9 cellular contexts compared by ENCODE assay signal in the genomic region with DNA sequence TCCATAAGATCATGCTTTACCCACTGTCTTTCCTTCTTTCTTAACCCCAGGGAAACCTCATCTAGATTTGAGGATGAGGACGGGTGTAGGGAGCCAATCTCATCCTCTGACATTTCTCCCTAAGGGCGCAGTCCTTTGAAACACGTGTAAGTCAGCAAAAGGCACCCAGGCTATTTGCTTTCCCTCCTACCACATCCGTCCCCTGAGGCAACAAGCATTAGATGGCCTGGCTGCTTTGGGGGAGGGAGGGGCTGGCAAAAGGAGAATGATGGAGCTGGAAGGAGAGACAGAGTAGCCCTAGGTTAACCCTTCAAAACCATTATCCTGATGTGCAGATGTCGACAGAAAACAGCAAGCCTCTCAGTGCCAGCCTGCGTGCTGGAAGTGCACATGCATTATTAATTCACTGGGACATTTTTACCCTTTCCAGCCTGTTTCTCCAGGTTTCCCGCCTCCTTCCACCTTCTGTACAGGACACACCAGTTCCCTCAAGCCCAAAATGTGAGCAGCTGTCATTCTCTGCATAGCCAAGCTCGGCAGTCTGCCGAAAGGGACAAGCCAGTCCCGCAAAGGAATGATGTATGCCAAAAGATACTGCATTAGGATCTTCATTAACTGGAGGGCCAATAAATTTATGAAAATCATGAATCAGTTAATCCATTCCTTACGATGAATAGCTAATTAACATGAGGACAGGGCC.
DNase-seq lines count a peak whose midpoint lies in the region; ATAC-seq, FAIRE-seq and TF ChIP-seq lines count a peak whose summit lies in the region.
"Had no signal": no experiment of that assay in that cellular context is flagged by ENCODE, and none has a peak within 500 bp of the region (broad histone marks: within the 10 kb centered on the region; RNA-seq: fewer than 3 reads in every experiment).

No MANE protein-coding gene starts in this region.

- H3K79me2 ChIP-seq in SK-N-SH (ENCODE audit: insufficient read depth) (no peaks in the 10 kb centered on the region), MM.1S (ENCODE audit: low read length) (no peaks in the 10 kb centered on the region), astrocyte (ENCODE audit: insufficient read depth, low read length) (no peaks in the 10 kb centered on the region)

- H3K4me1 Mint-ChIP-seq in astrocyte (ENCODE audit: low read depth, unreplicated experiment): peaks cover 14% of the 10 kb centered on the region
- H3K4me1 Mint-ChIP-seq in progenitor cell of endocrine pancreas (ENCODE audit: low read depth): peaks cover 9% of the 10 kb centered on the region

- POLR2A ChIA-PET in SK-N-SH (lab: Yijun Ruan, JAX): no interaction called here

- H3K4me3 ChIP-seq in SK-N-SH (ENCODE audit: low read depth in 2 of 2, low read length in 1 of 2): no peak overlapping the region
- H3K4me3 ChIP-seq in MM.1S (ENCODE audit: low read length): no peak overlapping the region
- H3K4me3 ChIP-seq in astrocyte (ENCODE audit: insufficient read depth, low read depth, low read length): no peak overlapping the region
- H3K4me3 ChIP-seq in uterus: no peak overlapping the region

- intact Hi-C loops in uterus (cut with DNase I; ENCODE audit: low total_unique reads): no loop called here

- H3K9ac ChIP-seq in SK-N-SH (no peak overlapping the region), MM.1S (ENCODE audit: low read length) (no peak overlapping the region), astrocyte (ENCODE audit: low read length) (peak overlapping the region; percentile 2)

- H2AFZ ChIP-seq in SK-N-SH (ENCODE audit: low read depth): no peak overlapping the region
- peak overlapping the region; percentile 2; the same call in 1 of the 2 replicates for H2AFZ ChIP-seq in MM.1S (ENCODE audit: low read length)
- peak overlapping the region; percentile 14 for H2AFZ ChIP-seq in astrocyte (ENCODE audit: low read depth, low read length)

- peak; percentile 23 for DNase-seq in SK-N-SH
- no peak for DNase-seq in MM.1S
- no peak for DNase-seq in astrocyte (ENCODE audit: low read depth)
- no peak for DNase-seq in progenitor cell of endocrine pancreas (ENCODE audit: low spot score, unreplicated experiment)
- DNase-seq in uterus: no peak
- no peak for DNase-seq in NCI-H2029 treated with DMSO at 0.1 percent for 48 hours (lab: John Stamatoyannopoulos, UW)
- DNase-seq: COR-L47 had no signal

- no peak for TF ChIP-seq POLR2A in uterus (IDR thresholded peaks at IDR 0.05)

- H3K9me3 Mint-ChIP-seq in astrocyte (ENCODE audit: unreplicated experiment): no peaks in the 10 kb centered on the region
- no peaks in the 10 kb centered on the region for H3K9me3 Mint-ChIP-seq in progenitor cell of endocrine pancreas (ENCODE audit: low read depth)

- WGBS in SK-N-SH (ENCODE audit: low lambda C conversion rate): 61% methylated on average over 11 of the region's 11 CpGs

- H3K27ac ChIP-seq in SK-N-SH (ENCODE audit: low read depth in 2 of 2, low read length in 1 of 2) (no peak overlapping the region), MM.1S (ENCODE audit: low read length) (peak overlapping the region; percentile 46; the same call in 1 of the 2 replicates), astrocyte (ENCODE audit: low read depth, low read length) (peak overlapping the region; percentile 66), uterus (no peak overlapping the region)

- H3K27me3 ChIP-seq in SK-N-SH (ENCODE audit: insufficient read depth) (no peaks in the 10 kb centered on the region), MM.1S (replicated peaks; ENCODE audit: insufficient read depth, low read length) (no peaks in the 10 kb centered on the region), astrocyte (ENCODE audit: insufficient read depth, low read length) (peaks cover 5% of the 10 kb centered on the region), uterus (no peaks in the 10 kb centered on the region)

- TF ChIP-seq RAD21 in SK-N-SH (IDR thresholded peaks at IDR 0.05; ENCODE audit: low read length): no peak

- FAIRE-seq in astrocyte (lab: Jason Lieb, UNC): peak; percentile 37

- H3K4me2 ChIP-seq in SK-N-SH (no peak overlapping the region), MM.1S (ENCODE audit: low read depth, low read length) (peak overlapping the region; percentile 30), astrocyte (ENCODE audit: low read length) (peak overlapping the region; percentile 9)

- no peak overlapping the region for H3K4me3 Mint-ChIP-seq in astrocyte (ENCODE audit: unreplicated experiment)
- no peak overlapping the region for H3K4me3 Mint-ChIP-seq in progenitor cell of endocrine pancreas (ENCODE audit: low read depth)

- no peak overlapping the region for H3K27ac Mint-ChIP-seq in astrocyte (ENCODE audit: unreplicated experiment)
- H3K27ac Mint-ChIP-seq in progenitor cell of endocrine pancreas: peak overlapping the region; percentile 59

- TF ChIP-seq CTCF in SK-N-SH (IDR thresholded peaks at IDR 0.05): no peak
- TF ChIP-seq CTCF in MM.1S (IDR thresholded peaks at IDR 0.05; ENCODE audit: low read length): no peak
- no peak for TF ChIP-seq CTCF in astrocyte (IDR thresholded peaks at IDR 0.05; ENCODE audit: insufficient read depth, low read depth, low read length)
- no peak for TF ChIP-seq CTCF in progenitor cell of endocrine pancreas (IDR thresholded peaks at IDR 0.05; ENCODE audit: unreplicated experiment)
- no peak for TF ChIP-seq CTCF in uterus (IDR thresholded peaks at IDR 0.05)

- peaks cover 0 to 7% of the 10 kb centered on the region in 2 experiments; a peak in 1 of 4 replicates for H3K4me1 ChIP-seq in SK-N-SH (ENCODE audit: control insufficient read depth in 1 of 2, insufficient read depth in 2 of 2, low read depth in 1 of 2, low read length in 1 of 2)
- peaks cover 28% of the 10 kb centered on the region for H3K4me1 ChIP-seq in MM.1S (ENCODE audit: low read length)
- H3K4me1 ChIP-seq in astrocyte (ENCODE audit: insufficient read depth, low read length): peaks cover 17% of the 10 kb centered on the region
- no peaks in the 10 kb centered on the region for H3K4me1 ChIP-seq in uterus

- no peaks in the 10 kb centered on the region for H3F3A ChIP-seq in SK-N-SH (replicated peaks; ENCODE audit: insufficient read depth)
- peaks cover 21% of the 10 kb centered on the region for H3F3A ChIP-seq in MM.1S (ENCODE audit: insufficient read depth, low read length)

- TF ChIP-seq EP300 in SK-N-SH (IDR thresholded peaks at IDR 0.05; ENCODE audit: borderline replicate concordance in 1 of 2, low read depth in 1 of 2, low read length in 1 of 2): no peak

- H3K36me3 ChIP-seq in SK-N-SH (replicated peaks in 1 of 2; ENCODE audit: control insufficient read depth in 1 of 2, insufficient read depth in 2 of 2, low read length in 1 of 2) (no peaks in the 10 kb centered on the region), MM.1S (replicated peaks; ENCODE audit: insufficient read depth, low read length) (no peaks in the 10 kb centered on the region), astrocyte (ENCODE audit: insufficient read depth, low read length) (no peaks in the 10 kb centered on the region), uterus (no peaks in the 10 kb centered on the region)

- H3K9me2 ChIP-seq in SK-N-SH (no peaks in the 10 kb centered on the region), MM.1S (replicated peaks; ENCODE audit: insufficient read depth, low read length) (no peaks in the 10 kb centered on the region)

- H3K9me3 ChIP-seq in SK-N-SH (no peaks in the 10 kb centered on the region), MM.1S (replicated peaks; ENCODE audit: insufficient read depth, low read length) (no peaks in the 10 kb centered on the region), astrocyte (ENCODE audit: insufficient read depth, low read depth, low read length) (no peaks in the 10 kb centered on the region), uterus (no peaks in the 10 kb centered on the region)

- no peak for ATAC-seq in SK-N-SH treated with all-trans-retinoic acid at 6 μM for 48 hours
- no peak for ATAC-seq in GM18520 (IDR thresholded peaks at IDR 0.05; ENCODE audit: unreplicated experiment)

- no peaks in the 10 kb centered on the region for H3K27me3 Mint-ChIP-seq in astrocyte (ENCODE audit: low read depth, unreplicated experiment)
- H3K27me3 Mint-ChIP-seq in progenitor cell of endocrine pancreas: no peaks in the 10 kb centered on the region

- H3K36me3 Mint-ChIP-seq in astrocyte (ENCODE audit: low read depth, unreplicated experiment) (no peaks in the 10 kb centered on the region), progenitor cell of endocrine pancreas (ENCODE audit: insufficient read depth) (no peaks in the 10 kb centered on the region)

- H4K20me1 ChIP-seq in SK-N-SH (ENCODE audit: insufficient read depth): no peaks in the 10 kb centered on the region
- H4K20me1 ChIP-seq in MM.1S (ENCODE audit: insufficient read depth, low read length): no peaks in the 10 kb centered on the region
- H4K20me1 ChIP-seq in astrocyte (ENCODE audit: insufficient read depth, low read length): no peaks in the 10 kb centered on the region

- CTCF ChIA-PET in SK-N-SH (lab: Yijun Ruan, JAX): no interaction called here

TF ChIP-seq in SK-N-SH, 30 proteins besides CTCF, POLR2A, EP300 and RAD21 (continues in another document):
- no peak for TF ChIP-seq ELF1 (IDR thresholded peaks at IDR 0.05)
- TF ChIP-seq RFX5 (IDR thresholded peaks at IDR 0.05; ENCODE audit: low read length): no peak
- no peak for TF ChIP-seq IRF3 (IDR thresholded peaks at IDR 0.05; ENCODE audit: low read depth, low read length)

TF ChIP-seq in SK-N-SH treated with all-trans-retinoic acid at 6 μM for 48 hours, 23 proteins besides CTCF, POLR2A, EP300 and RAD21 (continues in another document):
- TF ChIP-seq, protein P1, sequence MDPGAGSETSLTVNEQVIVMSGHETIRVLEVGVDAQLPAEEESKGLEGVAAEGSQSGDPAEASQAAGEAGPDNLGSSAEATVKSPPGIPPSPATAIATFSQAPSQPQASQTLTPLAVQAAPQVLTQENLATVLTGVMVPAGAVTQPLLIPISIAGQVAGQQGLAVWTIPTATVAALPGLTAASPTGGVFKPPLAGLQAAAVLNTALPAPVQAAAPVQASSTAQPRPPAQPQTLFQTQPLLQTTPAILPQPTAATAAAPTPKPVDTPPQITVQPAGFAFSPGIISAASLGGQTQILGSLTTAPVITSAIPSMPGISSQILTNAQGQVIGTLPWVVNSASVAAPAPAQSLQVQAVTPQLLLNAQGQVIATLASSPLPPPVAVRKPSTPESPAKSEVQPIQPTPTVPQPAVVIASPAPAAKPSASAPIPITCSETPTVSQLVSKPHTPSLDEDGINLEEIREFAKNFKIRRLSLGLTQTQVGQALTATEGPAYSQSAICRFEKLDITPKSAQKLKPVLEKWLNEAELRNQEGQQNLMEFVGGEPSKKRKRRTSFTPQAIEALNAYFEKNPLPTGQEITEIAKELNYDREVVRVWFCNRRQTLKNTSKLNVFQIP (CRISPR knock-in tag; IDR thresholded peaks at IDR 0.05; ENCODE audit: borderline replicate concordance, low read depth): no peak
- TF ChIP-seq ZNF565 (CRISPR knock-in tag; conservative IDR thresholded peaks at IDR 0.05; ENCODE audit: low read depth): no peak
- no peak for TF ChIP-seq GLIS3 (CRISPR knock-in tag; IDR thresholded peaks at IDR 0.05)

Comparison
In these comparisons a context has a peak if more than half of its experiments do, and no peak if none do; other contexts are left out.
1. H3K27ac ChIP-seq: peak in MM.1S (single experiment) and astrocyte (single experiment); none in SK-N-SH (0 of 2) and uterus (0 of 2).